ENCODE assay signal across 26 cellular contexts in genomic region chr20:45069261-45069660, GRCh38. TPM values are rescaled to one million over a fixed set of nuclear protein-coding genes. Genes with fewer than 3 reads are reported as not detected.
DNase-seq lines count a peak whose midpoint lies in the region; ATAC-seq, FAIRE-seq and TF ChIP-seq lines count a peak whose summit lies in the region.
"Had no signal": no experiment of that assay in that cellular context is flagged by ENCODE, and none has a peak within 500 bp of the region (broad histone marks: within the 10 kb centered on the region; RNA-seq: fewer than 3 reads in every experiment).

No MANE protein-coding gene starts in this region.

- H3K36me3 Mint-ChIP-seq in CD8-positive, alpha-beta T cell: peaks cover 87% of the 10 kb centered on the region

- peak overlapping the region; percentile 97; the same call in 1 of the 2 replicates for H3K18ac ChIP-seq in IMR-90 (ENCODE audit: low read depth, low read length)

- H2AFZ ChIP-seq in IMR-90 (replicated peaks; ENCODE audit: low read length, poor library complexity): no peak overlapping the region

- H2AK5ac ChIP-seq in IMR-90 (ENCODE audit: low read depth, low read length): no peak overlapping the region

- FAIRE-seq in urothelium cell line (lab: Jason Lieb, UNC): no peak
- FAIRE-seq: islet of Langerhans had no signal

- no peak overlapping the region for H3K27ac ChIP-seq in CD8-positive, alpha-beta T cell (ENCODE audit: low read depth, low read length)
- H3K27ac ChIP-seq in IMR-90 (ENCODE audit: insufficient read depth, low read length): no peak overlapping the region
- H3K27ac ChIP-seq in mesodermal cell (ENCODE audit: low read depth, low read length, severe bottlenecking): peak overlapping the region; percentile 87
- H3K27ac ChIP-seq in adrenal gland: peak overlapping the region in 2 of 5 donors; percentile 2 to 10
- H3K27ac ChIP-seq: SK-N-MC, thoracic aorta had no signal

- in situ Hi-C loops in IMR-90 (cut with MboI; ENCODE audit: low sequenced_read_pairs): no loop called here

- H3K4me2 ChIP-seq in IMR-90 (ENCODE audit: low read depth, low read length): peak overlapping the region; percentile 24; the same call in 1 of the 2 replicates

- H3K36me3 ChIP-seq in CD8-positive, alpha-beta T cell (ENCODE audit: insufficient read depth, low read length): peaks cover 43% of the 10 kb centered on the region
- H3K36me3 ChIP-seq in IMR-90 (ENCODE audit: control insufficient read depth, insufficient read depth, low read length) (peaks cover under 1% of the 10 kb centered on the region), mesodermal cell (ENCODE audit: control insufficient read depth, insufficient read depth, low read length) (peaks cover 42% of the 10 kb centered on the region), adrenal gland (replicated peaks in 1 of 2) (no peaks in the 10 kb centered on the region)
- H3K36me3 ChIP-seq: thoracic aorta had no signal

- TF ChIP-seq CTCF in CD8-positive, alpha-beta T cell (IDR thresholded peaks at IDR 0.05): no peak
- TF ChIP-seq CTCF in IMR-90 (conservative IDR thresholded peaks at IDR 0.05; ENCODE audit: low read depth, low read length): no peak
- no peak for TF ChIP-seq CTCF in adrenal gland (IDR thresholded peaks at IDR 0.05)

- no peak overlapping the region for H2BK120ac ChIP-seq in IMR-90 (ENCODE audit: low read depth, low read length)

- peak overlapping the region; percentile 9; the same call in 1 of the 3 replicates for H2BK15ac ChIP-seq in IMR-90 (ENCODE audit: low read depth, low read length)

- no peak overlapping the region for H3K23ac ChIP-seq in IMR-90 (ENCODE audit: low read depth, low read length)

- no peak overlapping the region; the same call in 1 of the 2 replicates for H4K91ac ChIP-seq in IMR-90 (ENCODE audit: insufficient read depth, low read depth, low read length)

- H3K27ac Mint-ChIP-seq in CD8-positive, alpha-beta T cell: peak overlapping the region; percentile 67

- no peak overlapping the region for H3K4ac ChIP-seq in IMR-90 (ENCODE audit: low read depth, low read length)

- CTCF ChIA-PET in CD8-positive, alpha-beta T cell (lab: Charles Lee): interaction anchor here (0.6 kb wide), 1 partner anchor 208 kb away, joined by 3 read pairs; no protein-coding TSS in a partner anchor
- CTCF ChIA-PET in IMR-90 (lab: Yijun Ruan, JAX): no interaction called here

- no peak overlapping the region for H3K4me3 ChIP-seq in CD8-positive, alpha-beta T cell (ENCODE audit: low read depth, low read length)
- H3K4me3 ChIP-seq in IMR-90 (ENCODE audit: insufficient read depth, low read depth, low read length) (no peak overlapping the region), mesodermal cell (ENCODE audit: extremely low read depth, insufficient read depth, low read length, poor library complexity, severe bottlenecking) (no peak overlapping the region), adrenal gland (no peak overlapping the region)
- H3K4me3 ChIP-seq: SK-N-MC, thoracic aorta had no signal

- H2AK9ac ChIP-seq in IMR-90 (replicated peaks; ENCODE audit: low read depth, low read length, poor library complexity): no peak overlapping the region

- H4K8ac ChIP-seq in IMR-90 (ENCODE audit: low read depth in 2 of 2, low read length in 2 of 2): no peak overlapping the region; a peak in 1 of 4 replicates

- POLR2A ChIA-PET in CD8-positive, alpha-beta T cell (lab: Charles Lee): no interaction called here
- POLR2A ChIA-PET in IMR-90 (lab: Charles Lee; ENCODE audit: unreplicated experiment): no interaction called here

- peaks cover 6% of the 10 kb centered on the region for H3K9me1 ChIP-seq in IMR-90 (ENCODE audit: insufficient read depth, low read length)

- H3K9ac ChIP-seq in IMR-90 (ENCODE audit: low read depth, low read length): no peak overlapping the region

- no peak for DNase-seq in CD8-positive, alpha-beta T cell
- DNase-seq in IMR-90 (no peak), amniotic epithelial cell (ENCODE audit: low read depth) (peak; percentile 91), urothelium cell line (ENCODE audit: low spot score) (no peak), adrenal gland (no peak)
- DNase-seq: activated CD4-positive, CD25-positive, alpha-beta regulatory T cell treated with anti-CD3 and anti-CD28 coated beads, Interleukin-2, amount 50 U/mL, for 72 hours; aorta; foreskin melanocyte; GF-D8; HCEC 1CT; NCI-H1436 treated with DMSO at 0.1 percent for 48 hours; NCI-H2171 treated with DMSO at 0.1 percent for 48 hours; NCI-H526; nucleus accumbens; stimulated activated CD4-positive, alpha-beta T cell treated with anti-CD3 and anti-CD28 coated beads, Interleukin-2, amount 100 ng/mL, for 24 hours; stimulated activated naive B cell treated with anti-CD40 and anti-IgM and Interleukin-4, amounts not matched to agents 10 μg/mL and 1 μg/mL and 100 μg/mL, for 72 hours had no signal

- no peaks in the 10 kb centered on the region for H3K9me3 ChIP-seq in CD8-positive, alpha-beta T cell (ENCODE audit: low read length)
- H3K9me3 ChIP-seq in IMR-90 (ENCODE audit: control insufficient read depth, insufficient read depth, low read length) (no peaks in the 10 kb centered on the region), mesodermal cell (ENCODE audit: control insufficient read depth, low read length) (peaks cover 7% of the 10 kb centered on the region), adrenal gland (replicated peaks in 1 of 3) (no peaks in the 10 kb centered on the region)
- H3K9me3 ChIP-seq: thoracic aorta had no signal

- dilution Hi-C loops in IMR-90 (cut with HindIII; ENCODE audit: low sequenced_read_pairs, unreplicated experiment): no loop called here

- H4K5ac ChIP-seq in IMR-90 (ENCODE audit: low read depth, low read length): peak overlapping the region; percentile 94; the same call in 1 of the 2 replicates

- ATAC-seq in CD8-positive, alpha-beta T cell: no peak
- ATAC-seq in IMR-90 (ENCODE audit: low read depth): peak; percentile 67
- no peak for ATAC-seq in HG03025 (IDR thresholded peaks at IDR 0.05; ENCODE audit: low FRiP score, unreplicated experiment)
- ATAC-seq: stimulated activated naive B cell treated with anti-CD40 and anti-IgM and Interleukin-4, amounts not matched to agents 10 μg/mL and 1 μg/mL and 100 μg/mL, for 72 hours had no signal

- H3K27me3 ChIP-seq in CD8-positive, alpha-beta T cell (ENCODE audit: insufficient read depth, low read length): no peaks in the 10 kb centered on the region
- H3K27me3 ChIP-seq in IMR-90 (ENCODE audit: control insufficient read depth, insufficient read depth, low read length) (no peaks in the 10 kb centered on the region), adrenal gland (no peaks in the 10 kb centered on the region)

- H3K27me3 Mint-ChIP-seq in CD8-positive, alpha-beta T cell (ENCODE audit: low read depth): no peaks in the 10 kb centered on the region
- H3K27me3 Mint-ChIP-seq: stimulated activated naive B cell treated with anti-CD40 and anti-IgM and Interleukin-4, amounts not matched to agents 10 μg/mL and 1 μg/mL and 100 μg/mL, for 72 hours had no signal

- no peaks in the 10 kb centered on the region for H3K9me3 Mint-ChIP-seq in CD8-positive, alpha-beta T cell
- H3K9me3 Mint-ChIP-seq: stimulated activated naive B cell treated with anti-CD40 and anti-IgM and Interleukin-4, amounts not matched to agents 10 μg/mL and 1 μg/mL and 100 μg/mL, for 72 hours had no signal

- no peaks in the 10 kb centered on the region for H4K20me1 ChIP-seq in IMR-90 (ENCODE audit: insufficient read depth, low read length)

- no peak for TF ChIP-seq RAD21 in IMR-90 (IDR thresholded peaks at IDR 0.05; ENCODE audit: low read length)

- peaks cover 32% of the 10 kb centered on the region for H3K4me1 ChIP-seq in CD8-positive, alpha-beta T cell (ENCODE audit: insufficient read depth, low read length)
- H3K4me1 ChIP-seq in IMR-90 (ENCODE audit: control insufficient read depth, insufficient read depth, low read length) (peaks cover 19% of the 10 kb centered on the region; the same call in 1 of the 2 replicates), mesodermal cell (ENCODE audit: control insufficient read depth, insufficient read depth, low read length, poor library complexity, severe bottlenecking) (peaks cover 22% of the 10 kb centered on the region), adrenal gland (replicated peaks in 1 of 2) (peaks cover 26 to 41% of the 10 kb centered on the region in 2 donors)

- intact Hi-C loops in CD8-positive, alpha-beta T cell (cut with DNase I, micrococcal nuclease): no loop called here
- intact Hi-C loops in IMR-90 (cut with micrococcal nuclease) (no loop called here), adrenal gland (cut with DNase I) (no loop called here)

- peak overlapping the region; percentile 86 for H2BK5ac ChIP-seq in IMR-90 (ENCODE audit: low read depth, low read length, poor library complexity, severe bottlenecking)

- H3K4me3 Mint-ChIP-seq in CD8-positive, alpha-beta T cell: no peak overlapping the region
- H3K4me3 Mint-ChIP-seq: stimulated activated naive B cell treated with anti-CD40 and anti-IgM and Interleukin-4, amounts not matched to agents 10 μg/mL and 1 μg/mL and 100 μg/mL, for 72 hours had no signal

- BruUV-seq in IMR-90 (replicated peaks; lab: Mats Ljungman, UMichigan): no TSS peak

- WGBS in IMR-90 (ENCODE audit: extremely low coverage in 2 of 2, insufficient read length in 1 of 2), 2 experiments: no CpG with 5 or more reads among the region's 1 CpG
- no CpG with 5 or more reads among the region's 1 CpG for WGBS in mesodermal cell (ENCODE audit: insufficient coverage in 2 of 2), 2 experiments
- 86 to 90% (median 88%) methylated on average over 1 of the region's 1 CpG for WGBS in adrenal gland, 4 donors

- peaks cover 76% of the 10 kb centered on the region for H3K4me1 Mint-ChIP-seq in CD8-positive, alpha-beta T cell (ENCODE audit: low read depth)

- peaks cover 13 to 18% of the 10 kb centered on the region in 2 experiments; a peak in 3 of 4 replicates for H3K79me1 ChIP-seq in IMR-90 (ENCODE audit: low read depth in 1 of 2, low read length in 2 of 2)

- no peak overlapping the region for H3K14ac ChIP-seq in IMR-90 (replicated peaks; ENCODE audit: low read depth, low read length)

- H3K56ac ChIP-seq in IMR-90 (ENCODE audit: extremely low read depth, insufficient read depth, low read length): 0 out of 2 replicates have a peak overlapping the region, but pooled peaks have one; percentile 35

- TF ChIP-seq POLR2A in IMR-90 (IDR thresholded peaks at IDR 0.05; ENCODE audit: low read depth, low read length) (no peak), adrenal gland (IDR thresholded peaks at IDR 0.05) (no peak)

- no peak overlapping the region for H2BK20ac ChIP-seq in IMR-90 (ENCODE audit: low read depth, low read length)

RNA-seq across cellular contexts. Expression of gene KCNS1, which starts 31.7 kb away (rescaled TPM):
- total RNA-seq in CD8-positive, alpha-beta T cell: not detected
- total RNA-seq in IMR-90 (2012; rRNA removed): 0.54 and 0.56 TPM in 2 replicates
- polyA plus RNA-seq in IMR-90 (2012; rRNA removed): 0.46 and 0.62 TPM in 2 replicates
- polyA plus RNA-seq in IMR-90 (2012; cell fraction: cytosol; rRNA removed): 0.48 and 0.85 TPM in 2 replicates
- 0.33 and 0.55 TPM in 2 replicates for polyA plus RNA-seq in IMR-90 (2012; cell fraction: nucleus; rRNA removed; ENCODE audit: low replicate concordance)
- 8.1 TPM for polyA plus RNA-seq in mesodermal cell (2013, experiment 1 of 2)
- polyA plus RNA-seq in mesodermal cell (2013, experiment 2 of 2): 8.5 TPM
- 1 to 10 TPM in 4 of 8 donors, under 1 TPM in 4; 0.21 to 3.7 (median 1.1) TPM for total RNA-seq in adrenal gland
- polyA plus RNA-seq in adrenal gland: under 1 TPM; 0.24 to 0.30 (median 0.29) TPM
- total RNA-seq: aorta, thoracic aorta had no signal
- polyA plus RNA-seq: aorta had no signal

RNA-seq across cellular contexts. Expression of gene WFDC5, which starts 45.7 kb away (rescaled TPM):
- not detected for total RNA-seq in CD8-positive, alpha-beta T cell
- not detected in 2 replicates for total RNA-seq in IMR-90 (2012; rRNA removed)
- not detected in 2 replicates for polyA plus RNA-seq in IMR-90 (2012; rRNA removed)
- not detected in 2 replicates for polyA plus RNA-seq in IMR-90 (2012; cell fraction: cytosol; rRNA removed)
- not detected in 2 replicates for polyA plus RNA-seq in IMR-90 (2012; cell fraction: nucleus; rRNA removed; ENCODE audit: low replicate concordance)
- not detected for polyA plus RNA-seq in mesodermal cell (2013, experiment 1 of 2)
- not detected for polyA plus RNA-seq in mesodermal cell (2013, experiment 2 of 2)
- not detected for total RNA-seq in adrenal gland
- not detected for polyA plus RNA-seq in adrenal gland
- total RNA-seq: aorta, cardiac septum, dermis microvascular lymphatic vessel endothelial cell, liver, RPMI7951, skeletal muscle tissue, thoracic aorta had no signal
- polyA plus RNA-seq: aorta, liver had no signal

RNA-seq across cellular contexts. Expression of gene WFDC12, which starts 55.0 kb away (rescaled TPM):
- not detected for total RNA-seq in CD8-positive, alpha-beta T cell
- total RNA-seq in IMR-90 (2012; rRNA removed): not detected in 2 replicates
- polyA plus RNA-seq in IMR-90 (2012; rRNA removed): not detected in 2 replicates
- polyA plus RNA-seq in IMR-90 (2012; cell fraction: cytosol; rRNA removed): not detected in 2 replicates
- polyA plus RNA-seq in IMR-90 (2012; cell fraction: nucleus; rRNA removed; ENCODE audit: low replicate concordance): not detected in 2 replicates
- polyA plus RNA-seq in mesodermal cell (2013, experiment 1 of 2): not detected
- polyA plus RNA-seq in mesodermal cell (2013, experiment 2 of 2): not detected
- not detected for total RNA-seq in adrenal gland
- polyA plus RNA-seq in adrenal gland: not detected
- total RNA-seq: aorta, cardiac septum, dermis microvascular lymphatic vessel endothelial cell, liver, RPMI7951, skeletal muscle tissue, thoracic aorta had no signal
- polyA plus RNA-seq: aorta, liver had no signal
